ENCODE assay signal across 8 cellular contexts in genomic region chr9:127862075-127863011, GRCh38. TPM values are rescaled to one million over a fixed set of nuclear protein-coding genes. Genes with fewer than 3 reads are reported as not detected.
A peak's percentile ranks its signal among the peaks of the same experiment; 100 is the strongest.
DNase-seq lines count a peak whose midpoint lies in the region; ATAC-seq and TF ChIP-seq lines count a peak whose summit lies in the region.

No MANE protein-coding gene starts in this region.

- H3K4me3 ChIP-seq in muscle layer of duodenum (ENCODE audit: low read depth in 1 of 2, low read length in 2 of 2) (no peak overlapping the region), upper lobe of left lung (no peak overlapping the region)

- peak in 10 of 14 donors; percentile 17 to 73 (median 46) for DNase-seq in C1 segment of cervical spinal cord (lab: John Stamatoyannopoulos, UW)
- DNase-seq in SKM-1 treated with dmso at 0.1 percent for 144 hours (lab: John Stamatoyannopoulos, UW; ENCODE audit: unreplicated experiment) = peak; percentile 95
- peak; percentile 35 for DNase-seq in central memory CD4-positive, alpha-beta T cell
- DNase-seq in upper lobe of left lung = peak; percentile 86 to 93
- DNase-seq in GM03348 (ENCODE audit: low spot score) = no peak
- DNase-seq in iPS-NIHi11 (ENCODE audit: low spot score) = no peak

- WGBS in upper lobe of left lung, 2 donors = 14 to 41% methylated on average over 16 to 29 of the region's 29 CpGs

- H3K4me1 ChIP-seq in muscle layer of duodenum (ENCODE audit: control insufficient read depth in 1 of 2, insufficient read depth in 2 of 2, low read length in 2 of 2) (peaks cover 0 to 18% of the 10 kb centered on the region in 2 donors), upper lobe of left lung (peaks cover 56 to 74% (median 66%) of the 10 kb centered on the region in 4 donors)

- H3K27ac ChIP-seq in muscle layer of duodenum (ENCODE audit: low read length) = peak overlapping the region; percentile 51
- peak overlapping the region; percentile 75 to 91 (median 84) for H3K27ac ChIP-seq in upper lobe of left lung

- H3K27me3 ChIP-seq in muscle layer of duodenum (ENCODE audit: low read depth, low read length) = no peaks in the 10 kb centered on the region
- H3K27me3 ChIP-seq in upper lobe of left lung = no peaks in the 10 kb centered on the region

- TF ChIP-seq CTCF in upper lobe of left lung (IDR thresholded peaks at IDR 0.05) = peak in 1 of 6 experiments; percentile 6

- peak in 2 of 4 donors; percentile 44 to 51 for TF ChIP-seq EP300 in upper lobe of left lung (IDR thresholded peaks at IDR 0.05)

- peak in 1 of 4 donors; percentile 50 for TF ChIP-seq POLR2A in upper lobe of left lung (IDR thresholded peaks at IDR 0.05)

- H3K36me3 ChIP-seq in muscle layer of duodenum (ENCODE audit: control insufficient read depth in 1 of 2, insufficient read depth in 2 of 2, low read length in 2 of 2) (peaks cover 0 to 3% of the 10 kb centered on the region in 2 donors), upper lobe of left lung (peaks cover 0 to 1% (median under 1%) of the 10 kb centered on the region in 4 donors)

- ATAC-seq in upper lobe of left lung (ENCODE audit: low FRiP score in 2 of 2) = peak; percentile 83 to 89
- no peak for ATAC-seq in HG03460 (IDR thresholded peaks at IDR 0.05; ENCODE audit: unreplicated experiment)

- no peaks in the 10 kb centered on the region for H3K9me3 ChIP-seq in muscle layer of duodenum (ENCODE audit: control insufficient read depth in 1 of 2, low read length in 2 of 2)
- H3K9me3 ChIP-seq in upper lobe of left lung = no peaks in the 10 kb centered on the region

RNA-seq across cellular contexts. Expression of gene ENG, which starts 7.9 kb away (rescaled TPM):
- total RNA-seq in upper lobe of left lung = 100 to 1,000 TPM in 4 of 6 donors, 10 to 100 TPM in 2; 45.7 to 378 (median 178) TPM

RNA-seq across cellular contexts. Expression of gene AK1, which starts 15.1 kb away (rescaled TPM):
- 100 to 1,000 TPM; 106 to 239 (median 161) TPM for total RNA-seq in upper lobe of left lung

RNA-seq across cellular contexts. Expression of gene ST6GALNAC6, which starts 37.1 kb away (rescaled TPM):
- 100 to 1,000 TPM in 1 of 6 donors, 10 to 100 TPM in 5; 67.3 to 117 (median 85.2) TPM for total RNA-seq in upper lobe of left lung

RNA-seq across cellular contexts. Expression of gene ST6GALNAC4, which starts 54.5 kb away (rescaled TPM):
- 100 to 1,000 TPM in 1 of 6 donors, 10 to 100 TPM in 5; 41.3 to 105 (median 56.2) TPM for total RNA-seq in upper lobe of left lung

RNA-seq across cellular contexts. Expression of gene FPGS, which starts 59.7 kb away (rescaled TPM):
- total RNA-seq in upper lobe of left lung = 100 to 1,000 TPM in 2 of 6 donors, 10 to 100 TPM in 4; 85.1 to 337 (median 95.5) TPM

Comparison
In these comparisons a context has a peak if more than half of its experiments do, and no peak if none do; other contexts are left out.
1. DNase-seq: peak in C1 segment of cervical spinal cord (10 of 14), SKM-1 treated with dmso at 0.1 percent for 144 hours (single experiment), central memory CD4-positive, alpha-beta T cell (single experiment) and upper lobe of left lung (2 of 2); none in GM03348 (single experiment) and iPS-NIHi11 (single experiment).